ENCODE assay signal across 1 cellular context in genomic region chr4:109815151-109816081, GRCh38.
TF ChIP-seq lines count a peak whose summit lies in the region.

Gene GAR1, plus strand, starts transcription at chr4:109815762. Its CDS starts 403 bp downstream, at chr4:109816165.

TF ChIP-seq in HEK293, 187 proteins besides CTCF, POLR2A, EP300 and RAD21 (continued from another document and continues in another):
- TF ChIP-seq ZNF16 (tag by site-specific recombination; IDR thresholded peaks at IDR 0.05; ENCODE audit: low read depth) (no peak), ZNF791 (tag by site-specific recombination; IDR thresholded peaks at IDR 0.05) (no peak), ZFP69B (tag by site-specific recombination; IDR thresholded peaks at IDR 0.05) (no peak), ZSCAN30 (tag by site-specific recombination; IDR thresholded peaks at IDR 0.05) (no peak), ZSCAN16 (tag by site-specific recombination; IDR thresholded peaks at IDR 0.05) (no peak), ZNF571 (tag by site-specific recombination; IDR thresholded peaks at IDR 0.05) (no peak), ZBTB7A (tag by site-specific recombination; IDR thresholded peaks at IDR 0.05; ENCODE audit: low read depth) (no peak), TRIM28 (IDR thresholded peaks at IDR 0.05; ENCODE audit: borderline replicate concordance, low read length) (peak; percentile 83; the same call in 1 of the 2 replicates), ZNF549 (tag by site-specific recombination; IDR thresholded peaks at IDR 0.05) (no peak), ZNF155 (tag by site-specific recombination; IDR thresholded peaks at IDR 0.05) (no peak), ZNF391 (tag by site-specific recombination; IDR thresholded peaks at IDR 0.05; ENCODE audit: borderline replicate concordance, low read depth) (no peak), ZBTB48 (tag by site-specific recombination; IDR thresholded peaks at IDR 0.05) (no peak), OSR2 (tag by site-specific recombination; IDR thresholded peaks at IDR 0.05) (no peak), ZNF830 (tag by site-specific recombination; IDR thresholded peaks at IDR 0.05; ENCODE audit: low read depth) (no peak), BCL11A (tag by site-specific recombination; IDR thresholded peaks at IDR 0.05; ENCODE audit: low read depth) (no peak), ZNF202 (tag by site-specific recombination; IDR thresholded peaks at IDR 0.05; ENCODE audit: borderline replicate concordance) (no peak), ZNF423 (tag by site-specific recombination; IDR thresholded peaks at IDR 0.05) (no peak), ZNF664 (tag by site-specific recombination; IDR thresholded peaks at IDR 0.05) (no peak), KLF7 (tag by site-specific recombination; IDR thresholded peaks at IDR 0.05; ENCODE audit: borderline replicate concordance) (no peak), KLF8 (tag by site-specific recombination; IDR thresholded peaks at IDR 0.05) (peak; percentile 44; the same call in 1 of the 2 replicates), HOXC10 (CRISPR knock-in tag; IDR thresholded peaks at IDR 0.05) (no peak), KLF9 (tag by site-specific recombination; IDR thresholded peaks at IDR 0.05; ENCODE audit: low read depth) (peak; percentile 90), ZNF211 (tag by site-specific recombination; IDR thresholded peaks at IDR 0.05; ENCODE audit: low read depth) (no peak), ZNF146 (tag by site-specific recombination; IDR thresholded peaks at IDR 0.05) (no peak), ZBTB10 (tag by site-specific recombination; IDR thresholded peaks at IDR 0.05) (no peak), ZNF501 (tag by site-specific recombination; IDR thresholded peaks at IDR 0.05) (peak; percentile 41), MEIS1 (CRISPR knock-in tag; IDR thresholded peaks at IDR 0.05; ENCODE audit: borderline replicate concordance) (no peak), ZNF19 (tag by site-specific recombination; IDR thresholded peaks at IDR 0.05; ENCODE audit: low read depth) (no peak), SALL2 (tag by site-specific recombination; IDR thresholded peaks at IDR 0.05; ENCODE audit: borderline replicate concordance) (no peak), ZNF223 (tag by site-specific recombination; IDR thresholded peaks at IDR 0.05) (no peak), FEZF1 (tag by site-specific recombination; IDR thresholded peaks at IDR 0.05) (peak; percentile 79), ZNF140 (tag by site-specific recombination; IDR thresholded peaks at IDR 0.05) (no peak), ZNF473 (tag by site-specific recombination; IDR thresholded peaks at IDR 0.05) (no peak), ZNF239 (tag by site-specific recombination; IDR thresholded peaks at IDR 0.05) (no peak), ZNF114 (tag by site-specific recombination; IDR thresholded peaks at IDR 0.05) (no peak), ZNF311 (tag by site-specific recombination; IDR thresholded peaks at IDR 0.05; ENCODE audit: borderline replicate concordance) (no peak), ZNF837 (tag by site-specific recombination; IDR thresholded peaks at IDR 0.05) (no peak), ZSCAN5A (tag by site-specific recombination; IDR thresholded peaks at IDR 0.05) (no peak), KLF10 (tag by site-specific recombination; IDR thresholded peaks at IDR 0.05) (peak; percentile 79), ZNF354C (tag by site-specific recombination; IDR thresholded peaks at IDR 0.05; ENCODE audit: borderline replicate concordance, low read depth) (no peak), ZNF121 (tag by site-specific recombination; IDR thresholded peaks at IDR 0.05) (no peak), YY1 (tag by site-specific recombination; IDR thresholded peaks at IDR 0.05) (no peak), ZBTB20 (tag by site-specific recombination; IDR thresholded peaks at IDR 0.05) (no peak), SP3 (tag by site-specific recombination; IDR thresholded peaks at IDR 0.05) (peak; percentile 77), ZNF658 (tag by site-specific recombination; IDR thresholded peaks at IDR 0.05) (no peak)
- TF ChIP-seq, protein P1, sequence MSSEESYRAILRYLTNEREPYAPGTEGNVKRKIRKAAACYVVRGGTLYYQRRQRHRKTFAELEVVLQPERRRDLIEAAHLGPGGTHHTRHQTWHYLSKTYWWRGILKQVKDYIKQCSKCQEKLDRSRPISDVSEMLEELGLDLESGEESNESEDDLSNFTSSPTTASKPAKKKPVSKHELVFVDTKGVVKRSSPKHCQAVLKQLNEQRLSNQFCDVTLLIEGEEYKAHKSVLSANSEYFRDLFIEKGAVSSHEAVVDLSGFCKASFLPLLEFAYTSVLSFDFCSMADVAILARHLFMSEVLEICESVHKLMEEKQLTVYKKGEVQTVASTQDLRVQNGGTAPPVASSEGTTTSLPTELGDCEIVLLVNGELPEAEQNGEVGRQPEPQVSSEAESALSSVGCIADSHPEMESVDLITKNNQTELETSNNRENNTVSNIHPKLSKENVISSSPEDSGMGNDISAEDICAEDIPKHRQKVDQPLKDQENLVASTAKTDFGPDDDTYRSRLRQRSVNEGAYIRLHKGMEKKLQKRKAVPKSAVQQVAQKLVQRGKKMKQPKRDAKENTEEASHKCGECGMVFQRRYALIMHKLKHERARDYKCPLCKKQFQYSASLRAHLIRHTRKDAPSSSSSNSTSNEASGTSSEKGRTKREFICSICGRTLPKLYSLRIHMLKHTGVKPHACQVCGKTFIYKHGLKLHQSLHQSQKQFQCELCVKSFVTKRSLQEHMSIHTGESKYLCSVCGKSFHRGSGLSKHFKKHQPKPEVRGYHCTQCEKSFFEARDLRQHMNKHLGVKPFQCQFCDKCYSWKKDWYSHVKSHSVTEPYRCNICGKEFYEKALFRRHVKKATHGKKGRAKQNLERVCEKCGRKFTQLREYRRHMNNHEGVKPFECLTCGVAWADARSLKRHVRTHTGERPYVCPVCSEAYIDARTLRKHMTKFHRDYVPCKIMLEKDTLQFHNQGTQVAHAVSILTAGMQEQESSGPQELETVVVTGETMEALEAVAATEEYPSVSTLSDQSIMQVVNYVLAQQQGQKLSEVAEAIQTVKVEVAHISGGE (tag by site-specific recombination; conservative IDR thresholded peaks at IDR 0.05; ENCODE audit: low read depth), result peak; percentile 91
- TF ChIP-seq, protein P2, sequence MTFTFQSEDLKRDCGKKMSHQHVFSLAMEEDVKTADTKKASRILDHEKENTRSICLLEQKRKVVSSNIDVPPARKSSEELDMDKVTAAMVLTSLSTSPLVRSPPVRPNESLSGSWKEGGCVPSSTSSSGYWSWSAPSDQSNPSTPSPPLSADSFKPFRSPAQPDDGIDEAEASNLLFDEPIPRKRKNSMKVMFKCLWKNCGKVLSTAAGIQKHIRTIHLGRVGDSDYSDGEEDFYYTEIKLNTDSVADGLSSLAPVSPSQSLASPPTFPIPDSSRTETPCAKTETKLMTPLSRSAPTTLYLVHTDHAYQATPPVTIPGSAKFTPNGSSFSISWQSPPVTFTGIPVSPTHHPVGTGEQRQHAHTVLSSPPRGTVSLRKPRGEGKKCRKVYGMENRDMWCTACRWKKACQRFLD (tag by site-specific recombination; IDR thresholded peaks at IDR 0.05), result no peak
- TF ChIP-seq, protein P3, sequence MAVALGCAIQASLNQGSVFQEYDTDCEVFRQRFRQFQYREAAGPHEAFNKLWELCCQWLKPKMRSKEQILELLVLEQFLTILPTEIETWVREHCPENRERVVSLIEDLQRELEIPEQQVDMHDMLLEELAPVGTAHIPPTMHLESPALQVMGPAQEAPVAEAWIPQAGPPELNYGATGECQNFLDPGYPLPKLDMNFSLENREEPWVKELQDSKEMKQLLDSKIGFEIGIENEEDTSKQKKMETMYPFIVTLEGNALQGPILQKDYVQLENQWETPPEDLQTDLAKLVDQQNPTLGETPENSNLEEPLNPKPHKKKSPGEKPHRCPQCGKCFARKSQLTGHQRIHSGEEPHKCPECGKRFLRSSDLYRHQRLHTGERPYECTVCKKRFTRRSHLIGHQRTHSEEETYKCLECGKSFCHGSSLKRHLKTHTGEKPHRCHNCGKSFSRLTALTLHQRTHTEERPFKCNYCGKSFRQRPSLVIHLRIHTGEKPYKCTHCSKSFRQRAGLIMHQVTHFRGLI (tag by site-specific recombination; IDR thresholded peaks at IDR 0.05), result 0 out of 2 replicates have a peak, but pooled peaks have one; percentile 36
- TF ChIP-seq, protein P4, sequence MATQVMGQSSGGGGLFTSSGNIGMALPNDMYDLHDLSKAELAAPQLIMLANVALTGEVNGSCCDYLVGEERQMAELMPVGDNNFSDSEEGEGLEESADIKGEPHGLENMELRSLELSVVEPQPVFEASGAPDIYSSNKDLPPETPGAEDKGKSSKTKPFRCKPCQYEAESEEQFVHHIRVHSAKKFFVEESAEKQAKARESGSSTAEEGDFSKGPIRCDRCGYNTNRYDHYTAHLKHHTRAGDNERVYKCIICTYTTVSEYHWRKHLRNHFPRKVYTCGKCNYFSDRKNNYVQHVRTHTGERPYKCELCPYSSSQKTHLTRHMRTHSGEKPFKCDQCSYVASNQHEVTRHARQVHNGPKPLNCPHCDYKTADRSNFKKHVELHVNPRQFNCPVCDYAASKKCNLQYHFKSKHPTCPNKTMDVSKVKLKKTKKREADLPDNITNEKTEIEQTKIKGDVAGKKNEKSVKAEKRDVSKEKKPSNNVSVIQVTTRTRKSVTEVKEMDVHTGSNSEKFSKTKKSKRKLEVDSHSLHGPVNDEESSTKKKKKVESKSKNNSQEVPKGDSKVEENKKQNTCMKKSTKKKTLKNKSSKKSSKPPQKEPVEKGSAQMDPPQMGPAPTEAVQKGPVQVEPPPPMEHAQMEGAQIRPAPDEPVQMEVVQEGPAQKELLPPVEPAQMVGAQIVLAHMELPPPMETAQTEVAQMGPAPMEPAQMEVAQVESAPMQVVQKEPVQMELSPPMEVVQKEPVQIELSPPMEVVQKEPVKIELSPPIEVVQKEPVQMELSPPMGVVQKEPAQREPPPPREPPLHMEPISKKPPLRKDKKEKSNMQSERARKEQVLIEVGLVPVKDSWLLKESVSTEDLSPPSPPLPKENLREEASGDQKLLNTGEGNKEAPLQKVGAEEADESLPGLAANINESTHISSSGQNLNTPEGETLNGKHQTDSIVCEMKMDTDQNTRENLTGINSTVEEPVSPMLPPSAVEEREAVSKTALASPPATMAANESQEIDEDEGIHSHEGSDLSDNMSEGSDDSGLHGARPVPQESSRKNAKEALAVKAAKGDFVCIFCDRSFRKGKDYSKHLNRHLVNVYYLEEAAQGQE (tag by site-specific recombination; IDR thresholded peaks at IDR 0.05), result no peak; the same call in 1 of the 2 replicates
- TF ChIP-seq, protein P5, sequence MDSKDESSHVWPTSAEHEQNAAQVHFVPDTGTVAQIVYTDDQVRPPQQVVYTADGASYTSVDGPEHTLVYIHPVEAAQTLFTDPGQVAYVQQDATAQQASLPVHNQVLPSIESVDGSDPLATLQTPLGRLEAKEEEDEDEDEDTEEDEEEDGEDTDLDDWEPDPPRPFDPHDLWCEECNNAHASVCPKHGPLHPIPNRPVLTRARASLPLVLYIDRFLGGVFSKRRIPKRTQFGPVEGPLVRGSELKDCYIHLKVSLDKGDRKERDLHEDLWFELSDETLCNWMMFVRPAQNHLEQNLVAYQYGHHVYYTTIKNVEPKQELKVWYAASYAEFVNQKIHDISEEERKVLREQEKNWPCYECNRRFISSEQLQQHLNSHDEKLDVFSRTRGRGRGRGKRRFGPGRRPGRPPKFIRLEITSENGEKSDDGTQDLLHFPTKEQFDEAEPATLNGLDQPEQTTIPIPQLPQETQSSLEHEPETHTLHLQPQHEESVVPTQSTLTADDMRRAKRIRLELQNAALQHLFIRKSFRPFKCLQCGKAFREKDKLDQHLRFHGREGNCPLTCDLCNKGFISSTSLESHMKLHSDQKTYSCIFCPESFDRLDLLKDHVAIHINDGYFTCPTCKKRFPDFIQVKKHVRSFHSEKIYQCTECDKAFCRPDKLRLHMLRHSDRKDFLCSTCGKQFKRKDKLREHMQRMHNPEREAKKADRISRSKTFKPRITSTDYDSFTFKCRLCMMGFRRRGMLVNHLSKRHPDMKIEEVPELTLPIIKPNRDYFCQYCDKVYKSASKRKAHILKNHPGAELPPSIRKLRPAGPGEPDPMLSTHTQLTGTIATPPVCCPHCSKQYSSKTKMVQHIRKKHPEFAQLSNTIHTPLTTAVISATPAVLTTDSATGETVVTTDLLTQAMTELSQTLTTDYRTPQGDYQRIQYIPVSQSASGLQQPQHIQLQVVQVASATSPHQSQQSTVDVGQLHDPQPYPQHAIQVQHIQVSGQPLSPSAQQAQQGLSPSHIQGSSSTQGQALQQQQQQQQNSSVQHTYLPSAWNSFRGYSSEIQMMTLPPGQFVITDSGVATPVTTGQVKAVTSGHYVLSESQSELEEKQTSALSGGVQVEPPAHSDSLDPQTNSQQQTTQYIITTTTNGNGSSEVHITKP (tag by site-specific recombination; IDR thresholded peaks at IDR 0.05), result peak; percentile 38
- TF ChIP-seq, protein P6, sequence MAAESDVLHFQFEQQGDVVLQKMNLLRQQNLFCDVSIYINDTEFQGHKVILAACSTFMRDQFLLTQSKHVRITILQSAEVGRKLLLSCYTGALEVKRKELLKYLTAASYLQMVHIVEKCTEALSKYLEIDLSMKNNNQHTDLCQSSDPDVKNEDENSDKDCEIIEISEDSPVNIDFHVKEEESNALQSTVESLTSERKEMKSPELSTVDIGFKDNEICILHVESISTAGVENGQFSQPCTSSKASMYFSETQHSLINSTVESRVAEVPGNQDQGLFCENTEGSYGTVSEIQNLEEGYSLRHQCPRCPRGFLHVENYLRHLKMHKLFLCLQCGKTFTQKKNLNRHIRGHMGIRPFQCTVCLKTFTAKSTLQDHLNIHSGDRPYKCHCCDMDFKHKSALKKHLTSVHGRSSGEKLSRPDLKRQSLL (tag by site-specific recombination; IDR thresholded peaks at IDR 0.05), result no peak
